ENCODE assay signal across 11 cellular contexts in genomic region chr3:45092132-45093031, GRCh38. TPM values are rescaled to one million over a fixed set of nuclear protein-coding genes. Genes with fewer than 3 reads are reported as not detected.
DNase-seq lines count a peak whose midpoint lies in the region; ATAC-seq and TF ChIP-seq lines count a peak whose summit lies in the region.
"Had no signal": no experiment of that assay in that cellular context is flagged by ENCODE, and none has a peak within 500 bp of the region (broad histone marks: within the 10 kb centered on the region; RNA-seq: fewer than 3 reads in every experiment).

No MANE protein-coding gene starts in this region.

- dilution Hi-C loops in mammary epithelial cell (cut with HindIII; ENCODE audit: low sequenced_read_pairs), result no loop called here

- CTCF ChIA-PET in mammary epithelial cell (lab: Charles Lee; ENCODE audit: low non-redundant PET), result no interaction called here
- CTCF ChIA-PET in OCI-LY7 (lab: Charles Lee; ENCODE audit: unreplicated experiment), result no interaction called here

- H3K36me3 ChIP-seq in mammary epithelial cell (ENCODE audit: insufficient read depth, low read length) (peaks cover 55% of the 10 kb centered on the region), left lung (peaks cover 0 to 19% of the 10 kb centered on the region in 2 donors), OCI-LY7 (ENCODE audit: insufficient read depth, low read length) (no peaks in the 10 kb centered on the region)
- H3K36me3 ChIP-seq: BE2C had no signal

- H3K27ac ChIP-seq in mammary epithelial cell (ENCODE audit: insufficient read depth, low read depth, low read length), result peak overlapping the region; percentile 93
- H3K27ac ChIP-seq in left lung, result no peak overlapping the region
- no peak overlapping the region for H3K27ac ChIP-seq in OCI-LY7 (ENCODE audit: low read depth, low read length, poor library complexity, severe bottlenecking)

- H4K20me1 ChIP-seq in mammary epithelial cell (ENCODE audit: insufficient read depth, low read length), result no peaks in the 10 kb centered on the region
- H4K20me1 ChIP-seq in OCI-LY7 (ENCODE audit: insufficient read depth, low read length), result no peaks in the 10 kb centered on the region

- intact Hi-C loops in mammary epithelial cell (cut with micrococcal nuclease), result no loop called here
- intact Hi-C loops in left lung (cut with DNase I), result no loop called here
- intact Hi-C loops in OCI-LY7 (cut with micrococcal nuclease; ENCODE audit: unreplicated experiment), result no loop called here

- H3K9me3 ChIP-seq in mammary epithelial cell (replicated peaks; ENCODE audit: insufficient read depth, low read length), result peaks cover 3% of the 10 kb centered on the region
- peaks cover 0 to 2% of the 10 kb centered on the region in 2 donors for H3K9me3 ChIP-seq in left lung
- no peaks in the 10 kb centered on the region for H3K9me3 ChIP-seq in OCI-LY7 (ENCODE audit: low read length)
- H3K9me3 ChIP-seq: BE2C had no signal

- ATAC-seq in left lung (peak; percentile 38), HG03175 (IDR thresholded peaks at IDR 0.05; ENCODE audit: unreplicated experiment) (no peak)

- TF ChIP-seq CTCF in mammary epithelial cell (conservative IDR thresholded peaks at IDR 0.05 in 1 of 2, IDR thresholded peaks at IDR 0.05 in 1 of 2; ENCODE audit: extremely low read depth in 1 of 2, insufficient read depth in 1 of 2, low read depth in 1 of 2, low read length in 2 of 2), result no peak
- no peak for TF ChIP-seq CTCF in left lung (IDR thresholded peaks at IDR 0.05)
- TF ChIP-seq CTCF in OCI-LY7 (conservative IDR thresholded peaks at IDR 0.05; ENCODE audit: low read length), result no peak

- H3K79me2 ChIP-seq in mammary epithelial cell (ENCODE audit: insufficient read depth, low read length), result peaks cover 58% of the 10 kb centered on the region
- H3K79me2 ChIP-seq in OCI-LY7 (ENCODE audit: insufficient read depth, low read depth, low read length), result no peaks in the 10 kb centered on the region

- 81% methylated on average over 12 of the region's 12 CpGs for WGBS in mammary epithelial cell (ENCODE audit: low coverage, missing lambda C conversion rate)

- H2AFZ ChIP-seq in mammary epithelial cell (ENCODE audit: low read depth, low read length), result no peak overlapping the region
- no peak overlapping the region for H2AFZ ChIP-seq in OCI-LY7 (ENCODE audit: low read length)

- DNase-seq in 8988T (peak; percentile 42), HPDE6-E6E7 (ENCODE audit: extremely low spot score) (peak; percentile 69), mammary epithelial cell (peak; percentile 94), left lung (no peak), cortex of kidney (lab: John Stamatoyannopoulos, UW) (no peak), OCI-LY7 (ENCODE audit: low spot score) (no peak), NCI-H748 (lab: John Stamatoyannopoulos, UW; ENCODE audit: unreplicated experiment) (no peak)
- DNase-seq: BE2C, H9, substantia nigra had no signal

- H3K4me2 ChIP-seq in mammary epithelial cell (ENCODE audit: insufficient read depth, low read depth, low read length) (no peak overlapping the region), OCI-LY7 (ENCODE audit: low read length) (no peak overlapping the region)

- in situ Hi-C loops in mammary epithelial cell (cut with MboI; ENCODE audit: low sequenced_read_pairs in 2 of 2), result no loop called here

- H3K9me2 ChIP-seq in OCI-LY7 (ENCODE audit: insufficient read depth, low read length), result no peaks in the 10 kb centered on the region

- H3K4me3 ChIP-seq in mammary epithelial cell (replicated peaks in 1 of 3; ENCODE audit: insufficient read depth in 1 of 3, low read depth in 2 of 3, low read length in 3 of 3) (no peak overlapping the region), left lung (no peak overlapping the region), OCI-LY7 (ENCODE audit: low read depth, low read length, poor library complexity, severe bottlenecking) (no peak overlapping the region)

- H3K9ac ChIP-seq in mammary epithelial cell (ENCODE audit: insufficient read depth, low read length), result peak overlapping the region; percentile 53

- POLR2A ChIA-PET in OCI-LY7 (lab: Charles Lee), result interaction anchor here (0.6 kb wide), 1 partner anchor 1537 kb away, joined by 3 read pairs; no protein-coding TSS in a partner anchor

- no peaks in the 10 kb centered on the region for H3K27me3 ChIP-seq in mammary epithelial cell (ENCODE audit: insufficient read depth, low read length)
- H3K27me3 ChIP-seq in left lung, result no peaks in the 10 kb centered on the region
- H3K27me3 ChIP-seq: BE2C had no signal

- H3K4me1 ChIP-seq in mammary epithelial cell (ENCODE audit: insufficient read depth, low read length), result peaks cover 25% of the 10 kb centered on the region
- peaks cover 0 to 7% of the 10 kb centered on the region in 2 donors for H3K4me1 ChIP-seq in left lung
- no peaks in the 10 kb centered on the region for H3K4me1 ChIP-seq in OCI-LY7 (ENCODE audit: insufficient read depth, low read length, poor library complexity, severe bottlenecking)
- H3K4me1 ChIP-seq: BE2C had no signal

- BruUV-seq in mammary epithelial cell (replicated peaks; lab: Mats Ljungman, UMichigan) (TSS peak; percentile 6), OCI-LY7 (replicated peaks; lab: Mats Ljungman, UMichigan) (no TSS peak)

RNA-seq across cellular contexts. Expression of gene CDCP1, which starts 53.8 kb away (rescaled TPM):
- total RNA-seq in mammary epithelial cell, result 100 to 1,000 TPM; 126 to 271 TPM
- polyA plus RNA-seq in mammary epithelial cell, result 138 TPM
- polyA minus RNA-seq in mammary epithelial cell, result 432 TPM
- total RNA-seq in left lung, result 10 to 100 TPM; 24.3 to 31.4 TPM
- not detected in 2 replicates for total RNA-seq in OCI-LY7 (2014; rRNA removed; shearing (Covaris generic))
- total RNA-seq in OCI-LY7 (2022), result 0.07 TPM in 1 of 2 replicates, not detected in the other

Comparison
In these comparisons a context has a peak if more than half of its experiments do, and no peak if none do; other contexts are left out.
1. DNase-seq: peak in 8988T (single experiment), HPDE6-E6E7 (single experiment) and mammary epithelial cell (single experiment); none in left lung (0 of 2), cortex of kidney (single experiment), OCI-LY7 (single experiment) and NCI-H748 (single experiment).
2. RNA of gene CDCP1, which starts 53.8 kb away (total RNA-seq): 126 to 271 TPM in mammary epithelial cell and 24.3 to 31.4 TPM in left lung; 0.07 TPM in OCI-LY7; every median in the first group is over 10 times any median in the second.